8 cellular contexts compared by ENCODE assay signal in the genomic region with DNA sequence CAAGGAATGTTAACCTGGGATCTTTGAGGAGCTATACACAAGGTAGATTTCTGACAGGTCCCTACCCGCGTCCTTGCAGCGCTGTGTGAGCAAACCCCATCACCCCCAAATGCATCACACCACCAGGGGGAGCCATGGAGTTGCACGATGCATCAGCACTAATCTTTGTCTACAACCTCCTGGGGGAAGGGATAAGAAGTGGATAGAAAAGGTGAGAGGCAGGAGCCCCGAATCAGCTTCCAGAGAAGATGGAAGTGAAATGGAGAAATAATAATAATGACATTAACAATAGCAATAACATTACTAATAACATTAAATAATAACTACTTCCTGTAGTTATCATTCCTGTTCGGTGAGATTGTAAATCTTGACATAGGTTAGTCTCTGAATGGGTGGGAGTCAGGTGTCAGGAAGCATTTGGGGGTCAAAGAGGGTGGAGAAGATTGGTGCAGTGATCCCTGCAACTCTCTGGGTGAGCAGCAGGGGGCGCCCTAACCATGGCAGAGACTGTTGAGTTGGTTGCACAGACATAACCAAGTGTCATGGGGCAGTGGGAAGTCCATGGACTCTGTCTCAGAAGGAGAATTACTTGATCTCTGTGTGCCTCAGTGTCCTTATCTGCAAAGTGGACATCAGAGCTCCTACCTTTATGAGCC. TPM values are rescaled to one million over a fixed set of nuclear protein-coding genes. Genes with fewer than 3 reads are reported as not detected.
DNase-seq lines count a peak whose midpoint lies in the region; ATAC-seq, FAIRE-seq and TF ChIP-seq lines count a peak whose summit lies in the region.

No MANE protein-coding gene starts in this region.

- TF ChIP-seq CTCF in ascending aorta (IDR thresholded peaks at IDR 0.05): peak in 2 of 3 experiments; percentile 22 to 31

- no peaks in the 10 kb centered on the region for H3K9me3 Mint-ChIP-seq in T-helper 2 cell treated with Interferon-gamma antibody and Interleukin-4, amounts not matched to agents 5 μg/mL and 100 μg/mL, for 36 hours

- peaks cover 12% of the 10 kb centered on the region for H3K27me3 Mint-ChIP-seq in T-helper 2 cell treated with Interferon-gamma antibody and Interleukin-4, amounts not matched to agents 5 μg/mL and 100 μg/mL, for 36 hours (ENCODE audit: low read depth)

- DNase-seq in COR-L47 (lab: John Stamatoyannopoulos, UW) (peak; percentile 3), HTR-8/SVneo (ENCODE audit: insufficient read length, low spot score) (peak; percentile 28), ascending aorta (ENCODE audit: low spot score in 2 of 2) (peak in 1 of 2 donors; percentile 74), inferior parietal cortex (ENCODE audit: extremely low spot score) (peak; percentile 34)
- peak; percentile 67 for DNase-seq in T-helper 2 cell treated with Interferon-gamma antibody and Interleukin-4, amounts not matched to agents 5 μg/mL and 100 μg/mL, for 36 hours (ENCODE audit: low spot score)
- DNase-seq in stimulated activated CD4-positive, alpha-beta T cell treated with anti-CD3 and anti-CD28 coated beads, TNF-alpha, amount 100 ng/mL, for 24 hours (ENCODE audit: low read depth in 3 of 3): peak; percentile 52 to 78 (median 64)

- H3K27ac ChIP-seq in ascending aorta: no peak overlapping the region

- no peaks in the 10 kb centered on the region for H3K9me3 ChIP-seq in ascending aorta

- no peaks in the 10 kb centered on the region for H3K4me1 ChIP-seq in ascending aorta

- no peak for ATAC-seq in HG03521 (IDR thresholded peaks at IDR 0.05; ENCODE audit: unreplicated experiment)
- ATAC-seq in HG02798 (IDR thresholded peaks at IDR 0.05; ENCODE audit: poor library complexity, unreplicated experiment): no peak

- FAIRE-seq in HTR-8/SVneo (lab: Jason Lieb, UNC): peak; percentile 13

- intact Hi-C loops in ascending aorta (cut with DNase I): no loop called here

- peak overlapping the region; percentile 41 for H3K27ac Mint-ChIP-seq in T-helper 2 cell treated with Interferon-gamma antibody and Interleukin-4, amounts not matched to agents 5 μg/mL and 100 μg/mL, for 36 hours

- H3K27me3 ChIP-seq in ascending aorta: no peaks in the 10 kb centered on the region

- no peaks in the 10 kb centered on the region for H3K36me3 ChIP-seq in ascending aorta

- H3K4me3 Mint-ChIP-seq in T-helper 2 cell treated with Interferon-gamma antibody and Interleukin-4, amounts not matched to agents 5 μg/mL and 100 μg/mL, for 36 hours: no peak overlapping the region

- H3K36me3 Mint-ChIP-seq in T-helper 2 cell treated with Interferon-gamma antibody and Interleukin-4, amounts not matched to agents 5 μg/mL and 100 μg/mL, for 36 hours (ENCODE audit: low read depth): no peaks in the 10 kb centered on the region

- no peak overlapping the region for H3K4me3 ChIP-seq in ascending aorta

- H3K4me1 Mint-ChIP-seq in T-helper 2 cell treated with Interferon-gamma antibody and Interleukin-4, amounts not matched to agents 5 μg/mL and 100 μg/mL, for 36 hours (ENCODE audit: low read depth): peaks cover 25% of the 10 kb centered on the region

RNA-seq across cellular contexts. Expression of a gene that starts 16.5 kb away (rescaled TPM):
- total RNA-seq in ascending aorta: 4.8 TPM

RNA-seq across cellular contexts. Expression of a gene that starts 33.9 kb away (rescaled TPM):
- 0.85 TPM for total RNA-seq in ascending aorta

RNA-seq across cellular contexts. Expression of a gene that starts 50.4 kb away (rescaled TPM):
- 8.9 TPM for total RNA-seq in ascending aorta
